Comparison of ENCODE assay signal across 11 cellular contexts in genomic region chr19:48627211-48627864, GRCh38. TPM values are rescaled to one million over a fixed set of nuclear protein-coding genes. Genes with fewer than 3 reads are reported as not detected.
DNase-seq lines count a peak whose midpoint lies in the region; ATAC-seq and TF ChIP-seq lines count a peak whose summit lies in the region.
"Had no signal": no experiment of that assay in that cellular context is flagged by ENCODE, and none has a peak within 500 bp of the region (broad histone marks: within the 10 kb centered on the region; RNA-seq: fewer than 3 reads in every experiment).

No MANE protein-coding gene starts in this region.

- H3K9ac ChIP-seq in liver (ENCODE audit: low read depth in 1 of 2, low read length in 2 of 2) = no peak overlapping the region

- H3K36me3 Mint-ChIP-seq in activated CD8-positive, alpha-beta memory T cell treated with anti-CD3 and anti-CD28 coated beads, Interleukin-2, amount 10 ng/mL, durations not matched to agents 7 days and 5 days = peaks cover 14% of the 10 kb centered on the region

- no peak for ATAC-seq in activated CD8-positive, alpha-beta memory T cell treated with anti-CD3 and anti-CD28 coated beads, Interleukin-2, amount 10 ng/mL, durations not matched to agents 7 days and 5 days
- ATAC-seq in upper lobe of right lung = no peak
- no peak for ATAC-seq in HG02623 (IDR thresholded peaks at IDR 0.05; ENCODE audit: unreplicated experiment)

- intact Hi-C loops in upper lobe of right lung (cut with DNase I) = no loop called here

- no peak overlapping the region for H3K4me3 Mint-ChIP-seq in activated CD8-positive, alpha-beta memory T cell treated with anti-CD3 and anti-CD28 coated beads, Interleukin-2, amount 10 ng/mL, durations not matched to agents 7 days and 5 days

- no peaks in the 10 kb centered on the region for H3K27me3 ChIP-seq in liver (ENCODE audit: control insufficient read depth in 4 of 4, insufficient read depth in 4 of 4, low read length in 3 of 4)
- H3K27me3 ChIP-seq in upper lobe of right lung = no peaks in the 10 kb centered on the region

- H3K27ac Mint-ChIP-seq in activated CD8-positive, alpha-beta memory T cell treated with anti-CD3 and anti-CD28 coated beads, Interleukin-2, amount 10 ng/mL, durations not matched to agents 7 days and 5 days = peak overlapping the region; percentile 74
- H3K27ac Mint-ChIP-seq: activated naive CD4-positive, alpha-beta T cell treated with anti-CD3 and anti-CD28 coated beads, Interleukin-2, amount 50 U/mL, for 72 hours had no signal

- no peaks in the 10 kb centered on the region for H3K9me3 ChIP-seq in liver (ENCODE audit: control insufficient read depth in 4 of 4, low read length in 3 of 4)
- no peaks in the 10 kb centered on the region for H3K9me3 ChIP-seq in upper lobe of right lung

- CTCF ChIA-PET in activated CD8-positive, alpha-beta memory T cell treated with anti-CD3 and anti-CD28 coated beads, Interleukin-2, amount 10 ng/mL, durations not matched to agents 7 days and 5 days (lab: Charles Lee) = interaction anchor here (1.3 to 2.4 kb wide), 3 partner anchors 8 to 19 kb away, joined by 3 to 10 read pairs (median 4); partner anchors contain the start of genes CA11, RPL18 and SPHK2

- TF ChIP-seq RAD21 in liver (IDR thresholded peaks at IDR 0.05) = no peak

- H3K4me1 ChIP-seq in liver (ENCODE audit: control insufficient read depth in 4 of 4, insufficient read depth in 4 of 4, low read length in 3 of 4) (peaks cover 12 to 66% (median 39%) of the 10 kb centered on the region in 4 donors), upper lobe of right lung (peaks cover 31% of the 10 kb centered on the region)

- H3K36me3 ChIP-seq in liver (ENCODE audit: control insufficient read depth in 4 of 4, insufficient read depth in 3 of 4, low read depth in 1 of 4, low read length in 3 of 4) = peaks cover 0 to 7% (median 1%) of the 10 kb centered on the region in 4 donors
- H3K36me3 ChIP-seq in upper lobe of right lung = peaks cover 15% of the 10 kb centered on the region

- H3K4me3 ChIP-seq in liver (ENCODE audit: low read depth in 1 of 3, low read length in 3 of 3) (no peak overlapping the region), upper lobe of right lung (no peak overlapping the region)

- 58% methylated on average over 6 of the region's 6 CpGs for WGBS in liver

- no peak for TF ChIP-seq CTCF in liver (IDR thresholded peaks at IDR 0.05; ENCODE audit: low read depth, low read length, missing input control)
- TF ChIP-seq CTCF in upper lobe of right lung (IDR thresholded peaks at IDR 0.05) = no peak

- H3K27ac ChIP-seq in liver (ENCODE audit: low read depth in 1 of 2, low read length in 2 of 2) (peak overlapping the region in 1 of 2 donors; percentile 51), upper lobe of right lung (no peak overlapping the region)

- peaks cover 45% of the 10 kb centered on the region for H3K4me1 Mint-ChIP-seq in activated CD8-positive, alpha-beta memory T cell treated with anti-CD3 and anti-CD28 coated beads, Interleukin-2, amount 10 ng/mL, durations not matched to agents 7 days and 5 days

- no peaks in the 10 kb centered on the region for H3K9me3 Mint-ChIP-seq in activated CD8-positive, alpha-beta memory T cell treated with anti-CD3 and anti-CD28 coated beads, Interleukin-2, amount 10 ng/mL, durations not matched to agents 7 days and 5 days (ENCODE audit: low read depth)
- H3K9me3 Mint-ChIP-seq: activated naive CD4-positive, alpha-beta T cell treated with anti-CD3 and anti-CD28 coated beads, Interleukin-2, amount 50 U/mL, for 72 hours had no signal

- DNase-seq in stimulated activated CD4-positive, alpha-beta T cell treated with anti-CD3 and anti-CD28 coated beads, Interleukin-4, amount 100 ng/mL, for 24 hours = peak; percentile 33
- DNase-seq in stimulated activated CD4-positive, alpha-beta T cell treated with anti-CD3 and anti-CD28 coated beads, Interleukin-1b, Interleukin-23, amount 100 ng/mL, for 48 hours = no peak
- peak; percentile 72 for DNase-seq in activated CD8-positive, alpha-beta memory T cell treated with anti-CD3 and anti-CD28 coated beads, Interleukin-2, amount 10 ng/mL, durations not matched to agents 7 days and 5 days
- peak; percentile 66 for DNase-seq in upper lobe of right lung
- no peak for DNase-seq in DMS79 treated with DMSO at 0.1 percent for 48 hours (lab: John Stamatoyannopoulos, UW)
- no peak for DNase-seq in NCI-H82 treated with DMSO at 0.1 percent for 48 hours (lab: John Stamatoyannopoulos, UW; ENCODE audit: unreplicated experiment)
- DNase-seq: hypothalamus; stimulated activated naive CD4-positive, alpha-beta T cell treated with Interleukin-2 at 50 U/mL for 16 hours had no signal

- H3K27me3 Mint-ChIP-seq in activated CD8-positive, alpha-beta memory T cell treated with anti-CD3 and anti-CD28 coated beads, Interleukin-2, amount 10 ng/mL, durations not matched to agents 7 days and 5 days = no peaks in the 10 kb centered on the region

TF ChIP-seq in liver, 16 proteins besides CTCF, POLR2A, EP300 and RAD21:
- TF ChIP-seq MAX (IDR thresholded peaks at IDR 0.05) = peak; percentile 69
- peak; percentile 73 to 82 for TF ChIP-seq HNF4A (conservative IDR thresholded peaks at IDR 0.05)
- no peak for TF ChIP-seq GABPA (IDR thresholded peaks at IDR 0.05 in 1 of 2, conservative IDR thresholded peaks at IDR 0.05 in 1 of 2)
- no peak for TF ChIP-seq FOXA1 (IDR thresholded peaks at IDR 0.05)
- TF ChIP-seq SP1 (IDR thresholded peaks at IDR 0.05) = peak; percentile 72
- TF ChIP-seq RXRA (IDR thresholded peaks at IDR 0.05) = peak; percentile 50 to 61
- peak in 1 of 2 donors; percentile 24 for TF ChIP-seq JUND (IDR thresholded peaks at IDR 0.05)
- TF ChIP-seq REST (IDR thresholded peaks at IDR 0.05) = peak; percentile 25
- no peak for TF ChIP-seq EGR1 (IDR thresholded peaks at IDR 0.05; ENCODE audit: low read depth in 2 of 2)

RNA-seq across cellular contexts. Expression of gene SPHK2, which starts 8.0 kb away (rescaled TPM):
- total RNA-seq in activated CD8-positive, alpha-beta memory T cell treated with anti-CD3 and anti-CD28 coated beads, Interleukin-2, amount 10 ng/mL, durations not matched to agents 7 days and 5 days = 10 to 100 TPM; 37.3 to 43.4 TPM
- total RNA-seq in liver = 10 to 100 TPM; 10.2 to 17.3 TPM
- 10 to 100 TPM in 1 of 2 donors, 1 to 10 TPM in 1; 9.6 to 14.4 TPM for polyA plus RNA-seq in liver
- total RNA-seq in upper lobe of right lung = 23.3 TPM

RNA-seq across cellular contexts. Expression of gene RPL18, which starts 8.4 kb away (rescaled TPM):
- 1,000 to 10,000 TPM; 1,413 to 1,465 TPM for total RNA-seq in activated CD8-positive, alpha-beta memory T cell treated with anti-CD3 and anti-CD28 coated beads, Interleukin-2, amount 10 ng/mL, durations not matched to agents 7 days and 5 days
- total RNA-seq in liver = 100 to 1,000 TPM; 502 to 830 TPM
- polyA plus RNA-seq in liver = 100 to 1,000 TPM; 276 to 670 TPM
- 1,025 TPM for total RNA-seq in upper lobe of right lung

RNA-seq across cellular contexts. Expression of gene DBP, which starts 9.8 kb away (rescaled TPM):
- total RNA-seq in activated CD8-positive, alpha-beta memory T cell treated with anti-CD3 and anti-CD28 coated beads, Interleukin-2, amount 10 ng/mL, durations not matched to agents 7 days and 5 days = 10 to 100 TPM; 11.3 to 18.0 TPM
- total RNA-seq in liver = 1 to 10 TPM; 2.3 to 4.5 TPM
- 1 to 10 TPM; 1.2 to 1.3 TPM for polyA plus RNA-seq in liver
- total RNA-seq in upper lobe of right lung = 17.7 TPM

RNA-seq across cellular contexts. Expression of gene FAM83E, which starts 12.5 kb away (rescaled TPM):
- total RNA-seq in activated CD8-positive, alpha-beta memory T cell treated with anti-CD3 and anti-CD28 coated beads, Interleukin-2, amount 10 ng/mL, durations not matched to agents 7 days and 5 days = 1 to 10 TPM; 2.8 to 4.1 TPM
- total RNA-seq in liver (under 1 TPM; 0.33 to 0.42 TPM), upper lobe of right lung (31.1 TPM)
- under 1 TPM in 1 of 2 donors, not detected in 1; 0.20 TPM for polyA plus RNA-seq in liver

RNA-seq across cellular contexts. Expression of gene CA11, which starts 18.6 kb away (rescaled TPM):
- 1 to 10 TPM; 6.0 to 7.2 TPM for total RNA-seq in activated CD8-positive, alpha-beta memory T cell treated with anti-CD3 and anti-CD28 coated beads, Interleukin-2, amount 10 ng/mL, durations not matched to agents 7 days and 5 days
- total RNA-seq in liver (under 1 TPM; 0.09 to 0.33 TPM), upper lobe of right lung (9.5 TPM)
- polyA plus RNA-seq in liver = 1 to 10 TPM in 1 of 2 donors, under 1 TPM in 1; 0.35 to 1.1 TPM

Comparison
In these comparisons a context has a peak if more than half of its experiments do, and no peak if none do; other contexts are left out.
1. DNase-seq: peak in stimulated activated CD4-positive, alpha-beta T cell treated with anti-CD3 and anti-CD28 coated beads, Interleukin-4, amount 100 ng/mL, for 24 hours (single experiment), activated CD8-positive, alpha-beta memory T cell treated with anti-CD3 and anti-CD28 coated beads, Interleukin-2, amount 10 ng/mL, durations not matched to agents 7 days and 5 days (single experiment) and upper lobe of right lung (single experiment); none in stimulated activated CD4-positive, alpha-beta T cell treated with anti-CD3 and anti-CD28 coated beads, Interleukin-1b, Interleukin-23, amount 100 ng/mL, for 48 hours (single experiment), DMS79 treated with DMSO at 0.1 percent for 48 hours (single experiment) and NCI-H82 treated with DMSO at 0.1 percent for 48 hours (single experiment).